Comparison of ENCODE assay signal across 2 cellular contexts in genomic region chr17:50891577-50891989, GRCh38.
A peak's percentile ranks its signal among the peaks of the same experiment; 100 is the strongest.
TF ChIP-seq lines count a peak whose summit lies in the region.

No MANE protein-coding gene starts in this region.

TF ChIP-seq in HCT116, 20 proteins besides CTCF, POLR2A, EP300 and RAD21:
- TF ChIP-seq TCF7L2 (IDR thresholded peaks at IDR 0.05; ENCODE audit: borderline replicate concordance, extremely low read depth, insufficient read depth, insufficient read length) (no peak), REST (IDR thresholded peaks at IDR 0.05; ENCODE audit: low read depth) (no peak)

TF ChIP-seq in WTC11, 78 proteins besides CTCF, POLR2A, EP300 and RAD21:
- TF ChIP-seq MAX (CRISPR knock-in tag; IDR thresholded peaks at IDR 0.05), result peak; percentile 23; the same call in 1 of the 2 replicates
- TF ChIP-seq FOXP1 (CRISPR knock-in tag; IDR thresholded peaks at IDR 0.05; ENCODE audit: borderline replicate concordance), result no peak
TF ChIP-seq in WTC11: peak in this region for 1.
